8 cellular contexts compared by ENCODE assay signal in genomic region chr19:47274071-47274890, GRCh38. TPM values are rescaled to one million over a fixed set of nuclear protein-coding genes. Genes with fewer than 3 reads are reported as not detected.
DNase-seq lines count a peak whose midpoint lies in the region; ATAC-seq and TF ChIP-seq lines count a peak whose summit lies in the region.

TSS of gene INAFM1 (plus strand) at chr19:47274885. CDS start at chr19:47274920, 35 bp downstream.

- no peak for TF ChIP-seq CTCF in AG09319 (IDR thresholded peaks at IDR 0.05; ENCODE audit: low read depth, low read length)
- TF ChIP-seq CTCF in choroid plexus epithelial cell (conservative IDR thresholded peaks at IDR 0.05; ENCODE audit: low read depth, low read length) = no peak

- intact Hi-C loops in activated CD4-positive, alpha-beta T cell treated with anti-CD3 and anti-CD28 coated beads for 36 hours (cut with DNase I, micrococcal nuclease) = loop anchor here (1.0 to 5.0 kb wide), 21 partner anchors 17 to 1813 kb away; partner anchors contain the start of genes ARHGAP35 (in 1 of the 2), BBC3 (in 1 of the 2), DACT3 (in 1 of the 2) and DHX34 (in 1 of the 2)

- H3K27ac Mint-ChIP-seq in activated CD4-positive, alpha-beta T cell treated with anti-CD3 and anti-CD28 coated beads for 36 hours = peak within 1 kb of the TSS; percentile 93

- H3K27me3 Mint-ChIP-seq in activated CD4-positive, alpha-beta T cell treated with anti-CD3 and anti-CD28 coated beads for 36 hours = no peaks in the 10 kb centered on the region

- peaks cover 22% of the 10 kb centered on the region for H3K4me1 Mint-ChIP-seq in activated CD4-positive, alpha-beta T cell treated with anti-CD3 and anti-CD28 coated beads for 36 hours

- POLR2A ChIA-PET in activated CD4-positive, alpha-beta T cell treated with anti-CD3 and anti-CD28 coated beads for 36 hours (lab: Charles Lee) = interaction anchor here (0.6 to 2.6 kb wide), 14 partner anchors 17 to 486 kb away, joined by 3 to 33 read pairs (median 5); partner anchors contain the start of genes CCDC9, DHX34, SLC1A5 and ZC3H4

- peak; percentile 52 for ATAC-seq in GM19043 (IDR thresholded peaks at IDR 0.05; ENCODE audit: low read depth, unreplicated experiment)
- peak; percentile 44 for ATAC-seq in HG03439 (IDR thresholded peaks at IDR 0.05; ENCODE audit: unreplicated experiment)
- peak; percentile 75 for ATAC-seq in activated CD4-positive, alpha-beta T cell treated with anti-CD3 and anti-CD28 coated beads for 36 hours

- peak within 1 kb of the TSS; percentile 86 for H3K4me3 Mint-ChIP-seq in activated CD4-positive, alpha-beta T cell treated with anti-CD3 and anti-CD28 coated beads for 36 hours

- DNase-seq in AG09319 (ENCODE audit: extremely low read depth, low read depth) (peak; percentile 82), NCI-H524 treated with DMSO at 0.1 percent for 48 hours (lab: John Stamatoyannopoulos, UW) (peak; percentile 39), choroid plexus epithelial cell (ENCODE audit: low read depth) (peak; percentile 97), left kidney (ENCODE audit: low read depth, low spot score) (peak; percentile 96)
- DNase-seq in activated CD4-positive, alpha-beta T cell treated with anti-CD3 and anti-CD28 coated beads for 36 hours = peak; percentile 100
- DNase-seq in stimulated activated CD4-positive, alpha-beta T cell treated with anti-CD3 and anti-CD28 coated beads, Interleukin-1b, Interleukin-23, amount 100 ng/mL, for 4 hours (ENCODE audit: low read depth in 2 of 2) = peak; percentile 100

- peak within 1 kb of the TSS; percentile 79 for H3K4me3 ChIP-seq in choroid plexus epithelial cell (ENCODE audit: low read depth, low read length)

- H3K36me3 Mint-ChIP-seq in activated CD4-positive, alpha-beta T cell treated with anti-CD3 and anti-CD28 coated beads for 36 hours (ENCODE audit: low read depth) = peaks cover 22% of the 10 kb centered on the region

- CTCF ChIA-PET in activated CD4-positive, alpha-beta T cell treated with anti-CD3 and anti-CD28 coated beads for 36 hours (lab: Charles Lee) = interaction anchor here (0.6 to 3.7 kb wide), 13 partner anchors 9 to 1407 kb away, joined by 3 to 21 read pairs (median 4); partner anchors contain the start of genes CCDC9 and DHX34

- no peaks in the 10 kb centered on the region for H3K9me3 Mint-ChIP-seq in activated CD4-positive, alpha-beta T cell treated with anti-CD3 and anti-CD28 coated beads for 36 hours (ENCODE audit: low read depth)

RNA-seq across cellular contexts. Expression of gene INAFM1, which starts in this region (rescaled TPM):
- total RNA-seq in activated CD4-positive, alpha-beta T cell treated with anti-CD3 and anti-CD28 coated beads for 36 hours = 10 to 100 TPM; 11.7 to 13.2 TPM

Comparison
In these comparisons a context has a peak if more than half of its experiments do, and no peak if none do; other contexts are left out.
1. Peak in every context shown above with its lines: DNase-seq, ATAC-seq and H3K4me3 ChIP-seq.
2. DNase-seq: peak in every context shown above with its lines; median percentile 100 in activated CD4-positive, alpha-beta T cell treated with anti-CD3 and anti-CD28 coated beads for 36 hours; 100 in stimulated activated CD4-positive, alpha-beta T cell treated with anti-CD3 and anti-CD28 coated beads, Interleukin-1b, Interleukin-23, amount 100 ng/mL, for 4 hours; 97 in choroid plexus epithelial cell; 96 in left kidney; 82 in AG09319; 39 in NCI-H524 treated with DMSO at 0.1 percent for 48 hours.